13 cellular contexts compared by ENCODE assay signal in genomic region chrX:8867454-8867853, GRCh38.
"Had no signal": no experiment of that assay in that cellular context is flagged by ENCODE, and none has a peak within 500 bp of the region (broad histone marks: within the 10 kb centered on the region; RNA-seq: fewer than 3 reads in every experiment).

No MANE protein-coding gene starts in this region.

- H3K4me1 ChIP-seq: colonic mucosa, left ventricle myocardium inferior, sigmoid colon had no signal

- H3K27ac ChIP-seq: cardiac muscle cell, colonic mucosa, gastroesophageal sphincter, left ventricle myocardium inferior, sigmoid colon had no signal

- H3K36me3 ChIP-seq: cardiac muscle cell, colonic mucosa, gastroesophageal sphincter, left ventricle myocardium inferior, sigmoid colon had no signal

- H3K27me3 ChIP-seq: cardiac muscle cell, colonic mucosa, gastroesophageal sphincter, sigmoid colon had no signal

- H3K4me3 ChIP-seq: cardiac muscle cell, colonic mucosa, gastroesophageal sphincter, left ventricle myocardium inferior, sigmoid colon had no signal

- DNase-seq: activated CD4-positive, alpha-beta T cell treated with anti-CD3 and anti-CD28 coated beads, Interleukin-2, amount 50 U/mL, for 4 hours; activated CD8-positive, alpha-beta memory T cell treated with anti-CD3 and anti-CD28 coated beads, Interleukin-2, amount 10 ng/mL, durations not matched to agents 7 days and 5 days; activated effector memory CD4-positive, alpha-beta T cell treated with Interleukin-2 at 50 U/mL for 16 hours; activated T-cell treated with anti-CD3 and anti-CD28 coated beads, Interleukin-2, amount 50 U/mL, for 24 hours; aorta; colonic mucosa; islet precursor cell; left ventricle myocardium inferior; sigmoid colon; stimulated activated naive CD4-positive, alpha-beta T cell treated with Interleukin-2 at 50 U/mL for 16 hours; trophoblast cell had no signal

- H3K9me3 ChIP-seq: colonic mucosa, gastroesophageal sphincter, left ventricle myocardium inferior, sigmoid colon had no signal
